Comparison of ENCODE assay signal across 9 cellular contexts in genomic region chr19:54692294-54692615, GRCh38. TPM values are rescaled to one million over a fixed set of nuclear protein-coding genes. Genes with fewer than 3 reads are reported as not detected.
"Had no signal": no experiment of that assay in that cellular context is flagged by ENCODE, and none has a peak within 500 bp of the region (broad histone marks: within the 10 kb centered on the region; RNA-seq: fewer than 3 reads in every experiment).

No MANE protein-coding gene starts in this region.

- ATAC-seq: GM12878 had no signal

- DNase-seq: GDM1, GF-D8 had no signal

- H3K4me3 ChIP-seq: GM12878 had no signal

- FAIRE-seq: G401.6, GM12878, GM12891, GM12892, GM18507, GM19239 had no signal

RNA-seq across cellular contexts. Expression of gene LILRB4, which starts 29.5 kb away (rescaled TPM):
- total RNA-seq: G401 had no signal

RNA-seq across cellular contexts. Expression of gene KIR3DL3, which starts 32.0 kb away (rescaled TPM):
- total RNA-seq: G401, GM12878 had no signal
- polyA plus RNA-seq: GM12878 had no signal

RNA-seq across cellular contexts. Expression of gene KIR2DL3, which starts 46.1 kb away (rescaled TPM):
- total RNA-seq: G401, GM12878 had no signal
